Comparison of ENCODE assay signal across 8 cellular contexts in the genomic region with DNA sequence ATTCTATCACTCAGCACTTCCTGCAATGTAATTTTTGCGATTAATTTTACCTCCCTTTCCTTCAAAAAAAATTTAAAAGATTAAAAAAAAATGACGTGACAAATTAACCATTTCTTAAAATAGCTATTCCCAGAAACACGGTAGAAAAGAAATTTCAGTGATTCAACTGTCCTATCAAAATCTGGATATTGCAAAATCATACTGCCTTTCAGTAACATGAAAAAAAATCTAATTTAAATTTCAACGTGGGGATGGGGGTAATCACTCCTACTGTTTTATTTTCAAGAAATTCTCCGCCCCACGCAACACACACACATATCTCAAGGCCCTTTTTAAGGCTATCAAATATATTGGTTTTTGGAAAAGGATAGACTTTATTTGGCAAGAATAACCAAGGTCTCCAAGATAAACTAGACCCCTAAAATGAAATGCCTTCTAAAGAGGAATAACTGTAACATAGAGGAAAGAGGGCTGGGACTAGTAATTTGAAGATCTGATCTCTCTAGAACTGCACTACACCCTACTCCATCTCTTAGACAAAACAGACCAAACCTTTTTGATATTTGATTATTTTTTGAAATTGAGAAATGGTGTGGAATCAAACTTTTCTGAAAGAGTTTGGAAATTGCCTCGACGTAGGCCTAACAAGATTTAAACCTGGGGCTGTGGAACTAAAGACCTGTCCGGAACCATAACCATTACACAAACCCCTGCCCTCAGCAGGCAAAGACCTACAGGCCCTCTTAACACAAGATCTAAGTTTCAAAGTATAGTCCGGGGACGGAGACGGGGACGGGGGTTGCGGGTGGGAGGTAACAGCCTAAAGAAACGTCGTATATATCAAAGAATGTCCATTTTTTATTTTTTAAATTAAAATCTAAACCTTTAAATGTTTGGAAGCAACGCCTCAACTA. TPM values are rescaled to one million over a fixed set of nuclear protein-coding genes. Genes with fewer than 3 reads are reported as not detected.
DNase-seq lines count a peak whose midpoint lies in the region; ATAC-seq and TF ChIP-seq lines count a peak whose summit lies in the region.

No MANE protein-coding gene starts in this region.

- intact Hi-C loops in CD14-positive monocyte (cut with micrococcal nuclease) = loop anchor here (2.0 to 5.0 kb wide), 3 partner anchors 47 to 132 kb away; partner anchors contain the start of genes MINDY1 (in 1 of the 2), PRUNE1 (in 1 of the 2) and SETDB1 (in 1 of the 2)

- H3K4me3 ChIP-seq in adipocyte (ENCODE audit: low read length) (peak overlapping the region; percentile 92), iPS-15b (ENCODE audit: low read depth, low read length) (peak overlapping the region; percentile 51), skin epidermis (peak overlapping the region; percentile 70 to 97 (median 89))

- H3K27ac Mint-ChIP-seq in CD14-positive monocyte = peak overlapping the region; percentile 90 to 97 (median 94)

- TF ChIP-seq CTCF in CD14-positive monocyte (IDR thresholded peaks at IDR 0.05) = no peak

- no peaks in the 10 kb centered on the region for H3K9me3 ChIP-seq in adipocyte (ENCODE audit: control insufficient read depth, low read length)
- H3K9me3 ChIP-seq in iPS-15b (ENCODE audit: control insufficient read depth, insufficient read depth, low read length) = no peaks in the 10 kb centered on the region

- peaks cover 13 to 19% of the 10 kb centered on the region in 2 donors for H3K36me3 Mint-ChIP-seq in CD14-positive monocyte

- H3K36me3 ChIP-seq in adipocyte (ENCODE audit: control insufficient read depth, insufficient read depth, low read length, severe bottlenecking) = peaks cover 4% of the 10 kb centered on the region
- peaks cover 3% of the 10 kb centered on the region for H3K36me3 ChIP-seq in iPS-15b (ENCODE audit: control insufficient read depth, insufficient read depth, low read length)

- H3K4me1 ChIP-seq in adipocyte (ENCODE audit: control insufficient read depth, insufficient read depth, low read length) (peaks cover 22% of the 10 kb centered on the region), iPS-15b (ENCODE audit: control insufficient read depth, insufficient read depth, low read length) (no peaks in the 10 kb centered on the region)

- H3K4me1 Mint-ChIP-seq in CD14-positive monocyte = peaks cover 37% of the 10 kb centered on the region

- no peaks in the 10 kb centered on the region for H3K27me3 ChIP-seq in adipocyte (replicated peaks; ENCODE audit: control insufficient read depth, insufficient read depth, low read length)
- H3K27me3 ChIP-seq in iPS-15b (ENCODE audit: control insufficient read depth, insufficient read depth, low read length) = no peaks in the 10 kb centered on the region

- H3K4me3 Mint-ChIP-seq in CD14-positive monocyte = peak overlapping the region; percentile 86 to 93

- peaks cover 0 to 1% (median 0%) of the 10 kb centered on the region in 3 donors for H3K27me3 Mint-ChIP-seq in CD14-positive monocyte (ENCODE audit: low read depth in 3 of 3)

- no peaks in the 10 kb centered on the region for H3K9me3 Mint-ChIP-seq in CD14-positive monocyte

- DNase-seq in CD14-positive monocyte (ENCODE audit: low spot score) (no peak), HK-2 (ENCODE audit: unreplicated experiment) (peak; percentile 15), adipocyte (ENCODE audit: low read depth) (peak; percentile 59), GM19238 (ENCODE audit: insufficient read length, low spot score) (no peak)

- ATAC-seq in GM19395 (IDR thresholded peaks at IDR 0.05; ENCODE audit: unreplicated experiment) (no peak), HG02938 (IDR thresholded peaks at IDR 0.05; ENCODE audit: unreplicated experiment) (no peak)

- H3K9ac ChIP-seq in adipocyte (ENCODE audit: low read length) = peak overlapping the region; percentile 84
- H3K9ac ChIP-seq in iPS-15b (ENCODE audit: low read depth, low read length) = peak overlapping the region; percentile 56

- peak overlapping the region in 20 of 21 experiments; percentile 82 to 99 (median 96) for H3K27ac ChIP-seq in skin epidermis

RNA-seq across cellular contexts. Expression of gene ARNT, which starts 0.9 kb away (rescaled TPM):
- 10 to 100 TPM; 25.8 to 38.6 TPM for polyA plus RNA-seq in CD14-positive monocyte

RNA-seq across cellular contexts. Expression of gene CTXND2, which starts 11.5 kb away (rescaled TPM):
- polyA plus RNA-seq in CD14-positive monocyte = not detected

RNA-seq across cellular contexts. Expression of gene SETDB1, which starts 50.7 kb away (rescaled TPM):
- polyA plus RNA-seq in CD14-positive monocyte = 10 to 100 TPM; 13.9 to 15.5 TPM

Comparison
In these comparisons a context has a peak if more than half of its experiments do, and no peak if none do; other contexts are left out.
1. DNase-seq: peak in HK-2 (single experiment) and adipocyte (single experiment); none in CD14-positive monocyte (single experiment) and GM19238 (single experiment).
2. Peak in every context shown above with its lines, with median percentiles within 50 percentile points of each other: H3K4me3 ChIP-seq.